14 cellular contexts compared by ENCODE assay signal in genomic region chr20:19893356-19893755, GRCh38.
"Had no signal": no experiment of that assay in that cellular context is flagged by ENCODE, and none has a peak within 500 bp of the region (broad histone marks: within the 10 kb centered on the region; RNA-seq: fewer than 3 reads in every experiment).

No MANE protein-coding gene starts in this region.

- H3K4me3 Mint-ChIP-seq: activated naive CD4-positive, alpha-beta T cell treated with anti-CD3 and anti-CD28 coated beads for 36 hours; activated naive CD8-positive, alpha-beta T cell treated with anti-CD3 and anti-CD28 coated beads, Interleukin-2, amount 50 U/mL, for 24 hours; naive thymus-derived CD4-positive, alpha-beta T cell; stimulated activated effector memory CD8-positive, alpha-beta T cell treated with anti-CD3 and anti-CD28 coated beads, Interleukin-12 subunit alpha, Interleukin-12 subunit beta, amount 100 ng/mL, for 72 hours had no signal

- H3K9me3 ChIP-seq: ascending aorta, ovary, thoracic aorta, upper lobe of right lung had no signal

- H3K4me1 Mint-ChIP-seq: activated naive CD8-positive, alpha-beta T cell treated with anti-CD3 and anti-CD28 coated beads, Interleukin-2, amount 50 U/mL, for 24 hours; naive thymus-derived CD4-positive, alpha-beta T cell; stimulated activated effector memory CD8-positive, alpha-beta T cell treated with anti-CD3 and anti-CD28 coated beads, Interleukin-12 subunit alpha, Interleukin-12 subunit beta, amount 100 ng/mL, for 72 hours had no signal

- H3K27ac Mint-ChIP-seq: activated naive CD4-positive, alpha-beta T cell treated with anti-CD3 and anti-CD28 coated beads for 36 hours; activated naive CD8-positive, alpha-beta T cell treated with anti-CD3 and anti-CD28 coated beads, Interleukin-2, amount 50 U/mL, for 24 hours; activated T-helper 2 cell treated with anti-CD3 and anti-CD28 coated beads, Interferon-gamma antibody, Interleukin-2, Interleukin-4, amounts not matched to agents 10 μg/mL and 5 μg/mL and 100 μg/mL, durations not matched to agents 14 hours and 24 hours and 36 hours; naive thymus-derived CD4-positive, alpha-beta T cell; stimulated activated effector memory CD8-positive, alpha-beta T cell treated with anti-CD3 and anti-CD28 coated beads, Interleukin-12 subunit alpha, Interleukin-12 subunit beta, amount 100 ng/mL, for 72 hours had no signal

- DNase-seq: activated CD4-positive, alpha-beta T cell treated with anti-CD3 and anti-CD28 coated beads for 1 hour; activated CD4-positive, alpha-beta T cell treated with anti-CD3 and anti-CD28 coated beads, Interleukin-2, amount 50 U/mL, for 48 hours; activated naive CD4-positive, alpha-beta T cell treated with anti-CD3 and anti-CD28 coated beads for 36 hours; activated naive CD8-positive, alpha-beta T cell treated with anti-CD3 and anti-CD28 coated beads, Interleukin-2, amount 50 U/mL, for 24 hours; glutamatergic neuron; left cardiac atrium; naive thymus-derived CD4-positive, alpha-beta T cell; ovary; upper lobe of right lung had no signal

- H3K27ac ChIP-seq: ascending aorta, ovary, thoracic aorta, upper lobe of right lung, VCaP had no signal

- H3K9me3 Mint-ChIP-seq: activated naive CD4-positive, alpha-beta T cell treated with anti-CD3 and anti-CD28 coated beads for 36 hours; activated T-helper 2 cell treated with anti-CD3 and anti-CD28 coated beads, Interferon-gamma antibody, Interleukin-2, Interleukin-4, amounts not matched to agents 10 μg/mL and 5 μg/mL and 100 μg/mL, durations not matched to agents 14 hours and 24 hours and 36 hours; stimulated activated effector memory CD8-positive, alpha-beta T cell treated with anti-CD3 and anti-CD28 coated beads, Interleukin-12 subunit alpha, Interleukin-12 subunit beta, amount 100 ng/mL, for 72 hours had no signal

- H3K27me3 ChIP-seq: ascending aorta, ovary, upper lobe of right lung had no signal

- H3K4me3 ChIP-seq: ascending aorta, ovary, thoracic aorta, upper lobe of right lung had no signal

- H3K36me3 Mint-ChIP-seq: naive thymus-derived CD4-positive, alpha-beta T cell; stimulated activated effector memory CD8-positive, alpha-beta T cell treated with anti-CD3 and anti-CD28 coated beads, Interleukin-12 subunit alpha, Interleukin-12 subunit beta, amount 100 ng/mL, for 72 hours had no signal

- H3K36me3 ChIP-seq: ovary, thoracic aorta, upper lobe of right lung had no signal
